ENCODE assay signal across 14 cellular contexts in genomic region chr10:3866347-3866746, GRCh38.
DNase-seq lines count a peak whose midpoint lies in the region; ATAC-seq lines count a peak whose summit lies in the region.
"Had no signal": no experiment of that assay in that cellular context is flagged by ENCODE, and none has a peak within 500 bp of the region (broad histone marks: within the 10 kb centered on the region; RNA-seq: fewer than 3 reads in every experiment).

No MANE protein-coding gene starts in this region.

- ATAC-seq in activated CD8-positive, alpha-beta memory T cell treated with anti-CD3 and anti-CD28 coated beads, Interleukin-2, amount 10 ng/mL, durations not matched to agents 7 days and 5 days: peak; percentile 55
- ATAC-seq in GM21786 (IDR thresholded peaks at IDR 0.05; ENCODE audit: unreplicated experiment): peak; percentile 38
- no peak for ATAC-seq in HG03521 (IDR thresholded peaks at IDR 0.05; ENCODE audit: unreplicated experiment)
- ATAC-seq: esophagus mucosa, Right ventricle myocardium inferior had no signal

- H3K4me3 Mint-ChIP-seq in activated CD8-positive, alpha-beta memory T cell treated with anti-CD3 and anti-CD28 coated beads, Interleukin-2, amount 10 ng/mL, durations not matched to agents 7 days and 5 days: peak overlapping the region; percentile 14
- no peak overlapping the region for H3K4me3 Mint-ChIP-seq in T-helper 2 cell treated with Interferon-gamma antibody and Interleukin-4, amounts not matched to agents 5 μg/mL and 100 μg/mL, for 36 hours

- peaks cover 2% of the 10 kb centered on the region for H3K36me3 Mint-ChIP-seq in activated CD8-positive, alpha-beta memory T cell treated with anti-CD3 and anti-CD28 coated beads, Interleukin-2, amount 10 ng/mL, durations not matched to agents 7 days and 5 days
- no peaks in the 10 kb centered on the region for H3K36me3 Mint-ChIP-seq in T-helper 2 cell treated with Interferon-gamma antibody and Interleukin-4, amounts not matched to agents 5 μg/mL and 100 μg/mL, for 36 hours (ENCODE audit: low read depth)

- H2BK120ac ChIP-seq in mesenchymal stem cell (ENCODE audit: low read depth, low read length): no peak overlapping the region

- H3K79me1 ChIP-seq in mesenchymal stem cell (replicated peaks; ENCODE audit: low read length, poor library complexity, severe bottlenecking): no peaks in the 10 kb centered on the region

- H3K23ac ChIP-seq in mesenchymal stem cell (ENCODE audit: low read length in 2 of 2): no peak overlapping the region

- H3K27me3 Mint-ChIP-seq in activated CD8-positive, alpha-beta memory T cell treated with anti-CD3 and anti-CD28 coated beads, Interleukin-2, amount 10 ng/mL, durations not matched to agents 7 days and 5 days: no peaks in the 10 kb centered on the region
- H3K27me3 Mint-ChIP-seq in T-helper 2 cell treated with Interferon-gamma antibody and Interleukin-4, amounts not matched to agents 5 μg/mL and 100 μg/mL, for 36 hours (ENCODE audit: low read depth): no peaks in the 10 kb centered on the region

- H3K9ac ChIP-seq in mesenchymal stem cell (ENCODE audit: low read length): no peak overlapping the region

- no peak overlapping the region for H2BK15ac ChIP-seq in mesenchymal stem cell (ENCODE audit: low read depth, poor library complexity, severe bottlenecking)

- no peak overlapping the region for H3K4me2 ChIP-seq in mesenchymal stem cell (ENCODE audit: low read length, poor library complexity, severe bottlenecking)

- DNase-seq in activated CD8-positive, alpha-beta memory T cell treated with anti-CD3 and anti-CD28 coated beads, Interleukin-2, amount 10 ng/mL, durations not matched to agents 7 days and 5 days: no peak
- no peak for DNase-seq in activated CD8-positive, alpha-beta memory T cell treated with anti-CD3 and anti-CD28 coated beads, Interleukin-2, amount 50 U/mL, for 4 hours
- peak; percentile 45 for DNase-seq in T-helper 2 cell treated with Interferon-gamma antibody and Interleukin-4, amounts not matched to agents 5 μg/mL and 100 μg/mL, for 36 hours (ENCODE audit: low spot score)
- DNase-seq in mesenchymal stem cell (no peak), NCI-H1105 (lab: John Stamatoyannopoulos, UW) (no peak), pons (ENCODE audit: low spot score) (no peak)
- DNase-seq: DMS79, hypothalamus, NCI-H1417 had no signal

- no peak overlapping the region for H3K18ac ChIP-seq in mesenchymal stem cell (ENCODE audit: low read depth in 1 of 2, low read length in 2 of 2)

- no peaks in the 10 kb centered on the region for H3K9me3 Mint-ChIP-seq in activated CD8-positive, alpha-beta memory T cell treated with anti-CD3 and anti-CD28 coated beads, Interleukin-2, amount 10 ng/mL, durations not matched to agents 7 days and 5 days (ENCODE audit: low read depth)
- H3K9me3 Mint-ChIP-seq in T-helper 2 cell treated with Interferon-gamma antibody and Interleukin-4, amounts not matched to agents 5 μg/mL and 100 μg/mL, for 36 hours: no peaks in the 10 kb centered on the region

- no peak overlapping the region for H2AFZ ChIP-seq in mesenchymal stem cell (ENCODE audit: low read depth, low read length)

- CTCF ChIA-PET in activated CD8-positive, alpha-beta memory T cell treated with anti-CD3 and anti-CD28 coated beads, Interleukin-2, amount 10 ng/mL, durations not matched to agents 7 days and 5 days (lab: Charles Lee): interaction anchor here (0.8 to 2.0 kb wide), 10 partner anchors 12 to 66 kb away, joined by 3 to 5 read pairs (median 4); no protein-coding TSS in a partner anchor

- no peak overlapping the region for H3K4me3 ChIP-seq in mesenchymal stem cell (ENCODE audit: insufficient read depth in 1 of 2, low read depth in 1 of 2, low read length in 2 of 2)
- H3K4me3 ChIP-seq: vagina had no signal

- H3K27ac ChIP-seq in mesenchymal stem cell (ENCODE audit: low read length, poor library complexity, severe bottlenecking): no peak overlapping the region
- H3K27ac ChIP-seq: vagina had no signal

- no peak overlapping the region for H2BK12ac ChIP-seq in mesenchymal stem cell (ENCODE audit: low read length in 2 of 2)

- no peak overlapping the region for H4K91ac ChIP-seq in mesenchymal stem cell (ENCODE audit: low read length)

- peaks cover 7% of the 10 kb centered on the region for H3K4me1 ChIP-seq in mesenchymal stem cell (ENCODE audit: control insufficient read depth, insufficient read depth, low read depth, low read length)
- H3K4me1 ChIP-seq: vagina had no signal

- 57% methylated on average over 3 of the region's 3 CpGs for WGBS in mesenchymal stem cell

- no peaks in the 10 kb centered on the region for H3K36me3 ChIP-seq in mesenchymal stem cell (ENCODE audit: control insufficient read depth in 1 of 2, insufficient read depth in 2 of 2, low read depth in 1 of 2, low read length in 2 of 2)
- H3K36me3 ChIP-seq: vagina had no signal

- no peak overlapping the region for H3K14ac ChIP-seq in mesenchymal stem cell (ENCODE audit: low read length in 2 of 2)

- H4K8ac ChIP-seq in mesenchymal stem cell (ENCODE audit: low read length): no peak overlapping the region

- H3K27me3 ChIP-seq in mesenchymal stem cell (ENCODE audit: control insufficient read depth in 1 of 2, insufficient read depth in 1 of 2, low read length in 2 of 2): no peaks in the 10 kb centered on the region
- H3K27me3 ChIP-seq: vagina had no signal

- no peaks in the 10 kb centered on the region for H3K9me3 ChIP-seq in mesenchymal stem cell (ENCODE audit: control insufficient read depth, low read length)
- H3K9me3 ChIP-seq: vagina had no signal

- H3K4ac ChIP-seq in mesenchymal stem cell (ENCODE audit: low read depth in 1 of 2, low read length in 2 of 2): no peak overlapping the region

- no peak overlapping the region for H2BK5ac ChIP-seq in mesenchymal stem cell (ENCODE audit: low read depth, low read length, poor library complexity, severe bottlenecking)

- peak overlapping the region; percentile 75 for H3K27ac Mint-ChIP-seq in activated CD8-positive, alpha-beta memory T cell treated with anti-CD3 and anti-CD28 coated beads, Interleukin-2, amount 10 ng/mL, durations not matched to agents 7 days and 5 days
- H3K27ac Mint-ChIP-seq in T-helper 2 cell treated with Interferon-gamma antibody and Interleukin-4, amounts not matched to agents 5 μg/mL and 100 μg/mL, for 36 hours: peak overlapping the region; percentile 59

- H2AK5ac ChIP-seq in mesenchymal stem cell (ENCODE audit: low read length, severe bottlenecking): peak overlapping the region; percentile 29

- peaks cover 39% of the 10 kb centered on the region for H3K4me1 Mint-ChIP-seq in activated CD8-positive, alpha-beta memory T cell treated with anti-CD3 and anti-CD28 coated beads, Interleukin-2, amount 10 ng/mL, durations not matched to agents 7 days and 5 days
- H3K4me1 Mint-ChIP-seq in T-helper 2 cell treated with Interferon-gamma antibody and Interleukin-4, amounts not matched to agents 5 μg/mL and 100 μg/mL, for 36 hours (ENCODE audit: low read depth): peaks cover 25% of the 10 kb centered on the region
